Comparison of ENCODE assay signal across 16 cellular contexts in genomic region chr5:6431214-6432195, GRCh38. TPM values are rescaled to one million over a fixed set of nuclear protein-coding genes. Genes with fewer than 3 reads are reported as not detected.
DNase-seq lines count a peak whose midpoint lies in the region; ATAC-seq and TF ChIP-seq lines count a peak whose summit lies in the region.
"Had no signal": no experiment of that assay in that cellular context is flagged by ENCODE, and none has a peak within 500 bp of the region (broad histone marks: within the 10 kb centered on the region; RNA-seq: fewer than 3 reads in every experiment).

No MANE protein-coding gene starts in this region.

- H3K4me3 Mint-ChIP-seq in endodermal cell (no peak overlapping the region), osteocyte (ENCODE audit: unreplicated experiment) (no peak overlapping the region)
- no peak overlapping the region for H3K4me3 Mint-ChIP-seq in effector memory CD8-positive, alpha-beta T cell
- H3K4me3 Mint-ChIP-seq: CD4-positive, alpha-beta memory T cell; HFFc6 had no signal

- no peak overlapping the region for H3K9ac ChIP-seq in endodermal cell (ENCODE audit: extremely low read depth, low read length, poor library complexity, severe bottlenecking)

- H3K9me3 ChIP-seq in endodermal cell (ENCODE audit: control insufficient read depth, low read length) (no peaks in the 10 kb centered on the region), heart right ventricle (no peaks in the 10 kb centered on the region), right cardiac atrium (ENCODE audit: control insufficient read depth, low read length) (peaks cover 4% of the 10 kb centered on the region)
- H3K9me3 ChIP-seq: BE2C had no signal

- DNase-seq in endodermal cell (peak; percentile 14), heart right ventricle (no peak), right cardiac atrium (no peak), osteocyte (ENCODE audit: extremely low spot score, unreplicated experiment) (no peak)
- no peak for DNase-seq in effector memory CD8-positive, alpha-beta T cell
- DNase-seq: BE2C; CD4-positive, alpha-beta memory T cell; DMS79; EL; HCEC 1CT; HFFc6 had no signal

- H3K27ac Mint-ChIP-seq in endodermal cell (no peak overlapping the region), osteocyte (ENCODE audit: unreplicated experiment) (no peak overlapping the region)
- H3K27ac Mint-ChIP-seq in effector memory CD8-positive, alpha-beta T cell = no peak overlapping the region
- H3K27ac Mint-ChIP-seq: CD4-positive, alpha-beta memory T cell; HFFc6 had no signal

- H3K4me3 ChIP-seq in endodermal cell (ENCODE audit: low read length) (no peak overlapping the region), heart right ventricle (no peak overlapping the region), right cardiac atrium (ENCODE audit: low read length) (no peak overlapping the region)
- H3K4me3 ChIP-seq: A549 had no signal

- H3K27me3 Mint-ChIP-seq in endodermal cell (ENCODE audit: insufficient read depth) (peaks cover 47% of the 10 kb centered on the region), osteocyte (ENCODE audit: unreplicated experiment) (peaks cover 11% of the 10 kb centered on the region)
- peaks cover 29 to 88% of the 10 kb centered on the region in 2 donors for H3K27me3 Mint-ChIP-seq in effector memory CD8-positive, alpha-beta T cell

- H3K4me1 Mint-ChIP-seq in endodermal cell (no peaks in the 10 kb centered on the region), osteocyte (ENCODE audit: unreplicated experiment) (no peaks in the 10 kb centered on the region)
- H3K4me1 Mint-ChIP-seq in effector memory CD8-positive, alpha-beta T cell (ENCODE audit: low read depth in 2 of 2) = no peaks in the 10 kb centered on the region
- H3K4me1 Mint-ChIP-seq: CD4-positive, alpha-beta memory T cell had no signal

- H3K9me3 Mint-ChIP-seq in endodermal cell = peaks cover 9% of the 10 kb centered on the region
- H3K9me3 Mint-ChIP-seq in osteocyte (ENCODE audit: unreplicated experiment) = no peaks in the 10 kb centered on the region
- no peaks in the 10 kb centered on the region for H3K9me3 Mint-ChIP-seq in effector memory CD8-positive, alpha-beta T cell
- H3K9me3 Mint-ChIP-seq: HFFc6 had no signal

- no peaks in the 10 kb centered on the region for H3K4me1 ChIP-seq in endodermal cell (ENCODE audit: control insufficient read depth, insufficient read depth, low read length)
- H3K4me1 ChIP-seq in heart right ventricle = peaks cover 0 to 28% (median 6%) of the 10 kb centered on the region in 9 donors
- peaks cover 3% of the 10 kb centered on the region for H3K4me1 ChIP-seq in right cardiac atrium (ENCODE audit: control insufficient read depth, insufficient read depth, low read length)
- H3K4me1 ChIP-seq: A549 had no signal

- H3K27ac ChIP-seq in endodermal cell (ENCODE audit: low read depth, low read length) (no peak overlapping the region), heart right ventricle (peak overlapping the region; percentile 51 to 97 (median 86)), right cardiac atrium (ENCODE audit: low read length) (peak overlapping the region; percentile 93)
- H3K27ac ChIP-seq: A549, C4-2B had no signal

- intact Hi-C loops in heart right ventricle (cut with DNase I) = loop anchor here in 3 of 10 donors (2.0 to 10.0 kb wide), 4 partner anchors 51 to 937 kb away; no protein-coding TSS in a partner anchor
- intact Hi-C loops in right cardiac atrium (cut with DNase I) = no loop called here

- TF ChIP-seq CTCF in endodermal cell (conservative IDR thresholded peaks at IDR 0.05) (no peak), heart right ventricle (IDR thresholded peaks at IDR 0.05) (no peak), osteocyte (IDR thresholded peaks at IDR 0.05) (no peak)

- 87 to 97% methylated on average over 3 to 6 of the region's 6 CpGs for WGBS in endodermal cell (ENCODE audit: insufficient coverage in 1 of 2, insufficient read length in 1 of 2), 2 experiments
- 52 to 56% methylated on average over 6 of the region's 6 CpGs for WGBS in heart right ventricle, 2 donors
- WGBS in right cardiac atrium = 58% methylated on average over 6 of the region's 6 CpGs

- ATAC-seq in heart right ventricle (peak; percentile 12 to 84 (median 74)), right cardiac atrium (peak; percentile 58 to 74), GM19328 (IDR thresholded peaks at IDR 0.05; ENCODE audit: unreplicated experiment) (no peak)
- ATAC-seq in effector memory CD8-positive, alpha-beta T cell (replicated peaks) = no peak
- ATAC-seq: A549, HepG2 had no signal

- no peaks in the 10 kb centered on the region for H3K36me3 ChIP-seq in endodermal cell (ENCODE audit: control insufficient read depth, insufficient read depth, low read length)
- H3K36me3 ChIP-seq in heart right ventricle = no peaks in the 10 kb centered on the region
- H3K36me3 ChIP-seq: BE2C had no signal

- H3K36me3 Mint-ChIP-seq in endodermal cell (ENCODE audit: low read depth) (no peaks in the 10 kb centered on the region), osteocyte (ENCODE audit: unreplicated experiment) (no peaks in the 10 kb centered on the region)
- H3K36me3 Mint-ChIP-seq in effector memory CD8-positive, alpha-beta T cell (ENCODE audit: insufficient read depth) = no peaks in the 10 kb centered on the region
- H3K36me3 Mint-ChIP-seq: CD4-positive, alpha-beta memory T cell had no signal

- H3K27me3 ChIP-seq in endodermal cell (ENCODE audit: control insufficient read depth, insufficient read depth, low read length, poor library complexity, severe bottlenecking) (peaks cover 38% of the 10 kb centered on the region), heart right ventricle (peaks cover 0 to 15% (median 0%) of the 10 kb centered on the region in 7 donors), right cardiac atrium (ENCODE audit: control insufficient read depth, insufficient read depth) (no peaks in the 10 kb centered on the region)
- H3K27me3 ChIP-seq: BE2C had no signal

RNA-seq across cellular contexts. Expression of gene UBE2QL1, which starts 17.2 kb away (rescaled TPM):
- total RNA-seq in endodermal cell (under 1 TPM in 1 of 2 donors, not detected in 1; 0.11 TPM), heart right ventricle (10 to 100 TPM; 13.0 to 26.3 (median 18.6) TPM), right cardiac atrium (10 to 100 TPM in 3 of 4 donors, 1 to 10 TPM in 1; 5.5 to 16.7 (median 14.8) TPM), osteocyte (not detected in 2 replicates)
- 5.6 TPM for polyA plus RNA-seq in endodermal cell (2013, experiment 1 of 2)
- polyA plus RNA-seq in endodermal cell (2013, experiment 2 of 2) = 5.7 TPM
- polyA plus RNA-seq in heart right ventricle (1 to 10 TPM; 8.9 to 9.8 TPM), right cardiac atrium (9.3 TPM)
- total RNA-seq: CD4-positive, alpha-beta memory T cell; HepG2; HFFc6 had no signal
- polyA plus RNA-seq: AG04450; CD4-positive, alpha-beta memory T cell; HepG2 had no signal

RNA-seq across cellular contexts. Expression of gene MED10, which starts 53.2 kb away (rescaled TPM):
- total RNA-seq in endodermal cell = 10 to 100 TPM; 22.1 to 28.6 TPM
- polyA plus RNA-seq in endodermal cell (2013, experiment 1 of 2) = 32.9 TPM
- 28.4 TPM for polyA plus RNA-seq in endodermal cell (2013, experiment 2 of 2)
- total RNA-seq in heart right ventricle = 10 to 100 TPM; 15.3 to 29.5 (median 22.4) TPM
- polyA plus RNA-seq in heart right ventricle = 10 to 100 TPM; 27.8 to 45.4 TPM
- 10 to 100 TPM; 20.0 to 25.1 (median 22.7) TPM for total RNA-seq in right cardiac atrium
- 29.4 TPM for polyA plus RNA-seq in right cardiac atrium
- 28.2 and 31.0 TPM in 2 replicates for total RNA-seq in osteocyte

Comparison
In these comparisons a context has a peak if more than half of its experiments do, and no peak if none do; other contexts are left out.
1. ATAC-seq: peak in heart right ventricle (8 of 8) and right cardiac atrium (2 of 2); none in GM19328 (single experiment) and effector memory CD8-positive, alpha-beta T cell (single experiment).